In genomic region chr4:119238068-119238722, GRCh38 we compare ENCODE assay signal across 1 cellular context.
TF ChIP-seq lines count a peak whose summit lies in the region.

No MANE protein-coding gene starts in this region.

TF ChIP-seq in IMR-90, 13 proteins besides CTCF, POLR2A, EP300 and RAD21 (continued from another document):
- no peak for TF ChIP-seq ELK1 (IDR thresholded peaks at IDR 0.05; ENCODE audit: borderline replicate concordance, low read depth, low read length)
- TF ChIP-seq MAZ (IDR thresholded peaks at IDR 0.05; ENCODE audit: borderline replicate concordance, low read depth, low read length): no peak
- no peak for TF ChIP-seq FOS (IDR thresholded peaks at IDR 0.05; ENCODE audit: low read depth, low read length)
- TF ChIP-seq MXI1 (IDR thresholded peaks at IDR 0.05; ENCODE audit: borderline replicate concordance, low read depth, low read length): no peak
- TF ChIP-seq CHD1 (IDR thresholded peaks at IDR 0.05; ENCODE audit: low read depth, low read length): no peak
- TF ChIP-seq RFX5 (IDR thresholded peaks at IDR 0.05; ENCODE audit: low read depth, low read length): no peak
